8 cellular contexts compared by ENCODE assay signal in genomic region chr9:112379177-112380101, GRCh38. TPM values are rescaled to one million over a fixed set of nuclear protein-coding genes. Genes with fewer than 3 reads are reported as not detected.
DNase-seq lines count a peak whose midpoint lies in the region; ATAC-seq, FAIRE-seq and TF ChIP-seq lines count a peak whose summit lies in the region.

No MANE protein-coding gene starts in this region.

- peak overlapping the region; percentile 99 for H3K4me3 Mint-ChIP-seq in T-helper 2 cell treated with Interferon-gamma antibody and Interleukin-4, amounts not matched to agents 5 μg/mL and 100 μg/mL, for 36 hours
- peak overlapping the region; percentile 98 for H3K4me3 Mint-ChIP-seq in astrocyte (ENCODE audit: unreplicated experiment)

- H3K27me3 Mint-ChIP-seq in T-helper 2 cell treated with Interferon-gamma antibody and Interleukin-4, amounts not matched to agents 5 μg/mL and 100 μg/mL, for 36 hours (ENCODE audit: low read depth) = no peaks in the 10 kb centered on the region
- H3K27me3 Mint-ChIP-seq in astrocyte (ENCODE audit: low read depth, unreplicated experiment) = no peaks in the 10 kb centered on the region

- 0 to 1% methylated on average over 56 to 57 of the region's 57 CpGs for WGBS in aorta, 2 donors

- peaks cover 16% of the 10 kb centered on the region for H3K79me2 ChIP-seq in astrocyte (ENCODE audit: insufficient read depth, low read length)

- H3K27ac ChIP-seq in astrocyte (ENCODE audit: low read depth, low read length) (peak overlapping the region; percentile 98), rectal smooth muscle tissue (ENCODE audit: low read depth, low read length) (peak overlapping the region; percentile 99), aorta (ENCODE audit: low read depth in 1 of 2, low read length in 2 of 2) (peak overlapping the region; percentile 45 to 62)

- peak overlapping the region; percentile 94 for H3K9ac ChIP-seq in astrocyte (ENCODE audit: low read length)
- peak overlapping the region; percentile 69 for H3K9ac ChIP-seq in rectal smooth muscle tissue (ENCODE audit: low read length)

- no peak for FAIRE-seq in astrocyte (lab: Jason Lieb, UNC)

- peak overlapping the region; percentile 89 for H3K4me2 ChIP-seq in astrocyte (ENCODE audit: low read length)

- intact Hi-C loops in aorta (cut with DNase I) = loop anchor here in 1 of 2 donors (2.0 to 10.0 kb wide), 3 partner anchors 63 to 335 kb away; partner anchors contain the start of genes INIP and KIAA1958

- H3K4me3 ChIP-seq in astrocyte (ENCODE audit: insufficient read depth, low read depth, low read length) (peak overlapping the region; percentile 79), rectal smooth muscle tissue (ENCODE audit: low read length) (peak overlapping the region; percentile 96), aorta (ENCODE audit: low read length in 2 of 2) (peak overlapping the region; percentile 50 to 60)

- H3K4me1 ChIP-seq in astrocyte (ENCODE audit: insufficient read depth, low read length) = peaks cover 3% of the 10 kb centered on the region
- H3K4me1 ChIP-seq in rectal smooth muscle tissue (ENCODE audit: control insufficient read depth, insufficient read depth, low read length) = peaks cover 12% of the 10 kb centered on the region
- H3K4me1 ChIP-seq in aorta (ENCODE audit: control insufficient read depth in 1 of 2, insufficient read depth in 2 of 2, low read length in 2 of 2) = peaks cover 0 to 3% of the 10 kb centered on the region in 2 donors

- TF ChIP-seq CTCF in astrocyte (IDR thresholded peaks at IDR 0.05; ENCODE audit: insufficient read depth, low read depth, low read length) = no peak

- H3K9me3 Mint-ChIP-seq in T-helper 2 cell treated with Interferon-gamma antibody and Interleukin-4, amounts not matched to agents 5 μg/mL and 100 μg/mL, for 36 hours = no peaks in the 10 kb centered on the region
- H3K9me3 Mint-ChIP-seq in astrocyte (ENCODE audit: unreplicated experiment) = no peaks in the 10 kb centered on the region

- H3K9me3 ChIP-seq in astrocyte (ENCODE audit: insufficient read depth, low read depth, low read length) = no peaks in the 10 kb centered on the region
- H3K9me3 ChIP-seq in aorta (ENCODE audit: control insufficient read depth, low read length) = no peaks in the 10 kb centered on the region

- H3K36me3 ChIP-seq in astrocyte (ENCODE audit: insufficient read depth, low read length) (no peaks in the 10 kb centered on the region), rectal smooth muscle tissue (ENCODE audit: control insufficient read depth, insufficient read depth, low read length) (no peaks in the 10 kb centered on the region), aorta (ENCODE audit: control insufficient read depth in 1 of 2, insufficient read depth in 2 of 2, low read length in 1 of 2) (no peaks in the 10 kb centered on the region)

- H4K20me1 ChIP-seq in astrocyte (ENCODE audit: insufficient read depth, low read length) = peaks cover 3% of the 10 kb centered on the region

- DNase-seq in NCI-H187 treated with DMSO at 0.1 percent for 48 hours (lab: John Stamatoyannopoulos, UW) (peak; percentile 79), astrocyte (ENCODE audit: low read depth) (peak; percentile 93), hepatic stellate cell (ENCODE audit: low spot score) (peak; percentile 94), aorta (peak; percentile 100)
- DNase-seq in T-helper 2 cell treated with Interferon-gamma antibody and Interleukin-4, amounts not matched to agents 5 μg/mL and 100 μg/mL, for 36 hours (ENCODE audit: low spot score) = peak; percentile 98

- peak overlapping the region; percentile 99 for H3K27ac Mint-ChIP-seq in T-helper 2 cell treated with Interferon-gamma antibody and Interleukin-4, amounts not matched to agents 5 μg/mL and 100 μg/mL, for 36 hours
- peak overlapping the region; percentile 98 for H3K27ac Mint-ChIP-seq in astrocyte (ENCODE audit: unreplicated experiment)

- H2AFZ ChIP-seq in astrocyte (ENCODE audit: low read depth, low read length) = peak overlapping the region; percentile 91

- peaks cover 2% of the 10 kb centered on the region for H3K36me3 Mint-ChIP-seq in T-helper 2 cell treated with Interferon-gamma antibody and Interleukin-4, amounts not matched to agents 5 μg/mL and 100 μg/mL, for 36 hours (ENCODE audit: low read depth)
- peaks cover 5% of the 10 kb centered on the region for H3K36me3 Mint-ChIP-seq in astrocyte (ENCODE audit: low read depth, unreplicated experiment)

- TF ChIP-seq POLR2A in GM18505 (IDR thresholded peaks at IDR 0.05; ENCODE audit: borderline replicate concordance, extremely low read depth, insufficient read depth, insufficient read length) = peak; percentile 77

- H3K27me3 ChIP-seq in astrocyte (ENCODE audit: insufficient read depth, low read length) (no peaks in the 10 kb centered on the region), rectal smooth muscle tissue (ENCODE audit: control insufficient read depth, insufficient read depth, low read length) (no peaks in the 10 kb centered on the region), aorta (ENCODE audit: control insufficient read depth in 1 of 2, insufficient read depth in 2 of 2, low read length in 1 of 2) (no peaks in the 10 kb centered on the region)

- H3K4me1 Mint-ChIP-seq in T-helper 2 cell treated with Interferon-gamma antibody and Interleukin-4, amounts not matched to agents 5 μg/mL and 100 μg/mL, for 36 hours (ENCODE audit: low read depth) = peaks cover 44% of the 10 kb centered on the region
- peaks cover 10% of the 10 kb centered on the region for H3K4me1 Mint-ChIP-seq in astrocyte (ENCODE audit: low read depth, unreplicated experiment)

- peak; percentile 79 for ATAC-seq in GM18505 (IDR thresholded peaks at IDR 0.05; ENCODE audit: unreplicated experiment)
- ATAC-seq in HG02970 (IDR thresholded peaks at IDR 0.05; ENCODE audit: low FRiP score, unreplicated experiment) = peak; percentile 89
- ATAC-seq in aorta (ENCODE audit: low FRiP score) = peak; percentile 99

RNA-seq across cellular contexts. Expression of gene HSDL2, which starts 0.5 kb away (rescaled TPM):
- total RNA-seq in astrocyte = 19.7 and 21.1 TPM in 2 replicates
- 10 to 100 TPM; 30.4 to 42.0 TPM for total RNA-seq in aorta
- 10 to 100 TPM; 27.6 to 37.6 TPM for polyA plus RNA-seq in aorta

RNA-seq across cellular contexts. Expression of gene PTBP3, which starts 46.0 kb away (rescaled TPM):
- 94.2 and 108 TPM in 2 replicates for total RNA-seq in astrocyte
- total RNA-seq in aorta = 10 to 100 TPM; 39.6 to 74.1 TPM
- polyA plus RNA-seq in aorta = 10 to 100 TPM in 1 of 2 donors, 1 to 10 TPM in 1; 5.2 to 12.9 TPM

Comparison
In these comparisons a context has a peak if more than half of its experiments do, and no peak if none do; other contexts are left out.
1. Peak in every context shown above with its lines: DNase-seq, ATAC-seq, H3K4me3 ChIP-seq and H3K27ac ChIP-seq.